ENCODE assay signal across 15 cellular contexts in the genomic region with DNA sequence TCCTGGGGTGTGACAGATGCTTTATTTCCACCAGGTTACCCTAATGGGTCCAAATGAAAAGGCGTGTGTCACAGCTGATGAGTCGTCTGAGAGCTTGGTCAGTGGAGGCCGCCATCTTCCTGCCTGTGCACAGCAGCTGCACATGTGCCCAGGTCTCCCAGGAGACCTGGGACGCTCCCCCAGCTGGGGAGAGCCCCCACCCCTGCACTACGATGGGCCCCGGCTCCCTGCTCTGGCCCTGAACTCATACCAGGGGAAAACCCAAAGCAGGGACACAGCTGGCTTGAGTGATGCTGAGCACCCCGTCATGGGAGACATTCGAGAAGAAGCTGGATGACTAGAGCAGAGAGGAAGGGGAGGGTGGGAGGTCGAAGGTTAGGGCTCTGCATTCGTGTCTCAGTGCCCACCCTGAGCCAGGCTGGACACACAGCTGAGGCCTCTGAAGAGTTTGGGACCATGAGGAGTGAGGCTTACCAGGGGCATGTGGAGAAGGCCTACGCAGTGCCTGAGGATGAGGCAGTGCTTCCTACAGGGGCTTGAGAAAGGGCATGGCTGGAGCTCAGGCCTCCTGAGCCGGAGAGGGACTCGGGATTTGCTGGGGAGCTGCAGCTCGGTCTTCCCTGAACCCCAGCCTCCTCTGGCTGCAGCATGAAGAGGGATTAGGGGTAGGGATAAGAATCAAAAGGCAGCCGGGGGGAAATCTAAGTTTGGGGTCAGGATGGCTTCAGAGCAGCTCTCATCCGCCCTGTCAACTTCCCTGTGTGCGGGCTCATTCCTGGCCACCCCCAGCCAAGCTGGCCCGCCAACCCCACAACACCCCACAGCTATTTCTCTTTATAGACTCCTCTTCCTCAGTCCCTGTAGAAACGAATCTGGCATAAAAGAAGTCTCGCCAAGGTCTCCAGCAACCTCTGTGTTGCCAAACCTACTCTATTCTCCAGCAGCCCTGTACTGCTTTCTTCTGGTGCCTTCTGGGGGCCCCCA. TPM values are rescaled to one million over a fixed set of nuclear protein-coding genes. Genes with fewer than 3 reads are reported as not detected.
A peak's percentile ranks its signal among the peaks of the same experiment; 100 is the strongest.
DNase-seq lines count a peak whose midpoint lies in the region; ATAC-seq and TF ChIP-seq lines count a peak whose summit lies in the region.
"Had no signal": no experiment of that assay in that cellular context is flagged by ENCODE, and none has a peak within 500 bp of the region (broad histone marks: within the 10 kb centered on the region; RNA-seq: fewer than 3 reads in every experiment).

No MANE protein-coding gene starts in this region.

- no peaks in the 10 kb centered on the region for H4K20me1 ChIP-seq in neural cell (ENCODE audit: insufficient read depth)

- H3K4me1 ChIP-seq in upper lobe of left lung = peaks cover 0 to 6% (median 3%) of the 10 kb centered on the region in 4 donors
- H3K4me1 ChIP-seq: pancreas had no signal

- no peak overlapping the region for H3K27ac Mint-ChIP-seq in activated naive CD8-positive, alpha-beta T cell treated with anti-CD3 and anti-CD28 coated beads, Interleukin-2, amount 50 U/mL, for 24 hours
- H3K27ac Mint-ChIP-seq in activated naive CD8-positive, alpha-beta T cell treated with anti-CD3 and anti-CD28 coated beads for 36 hours = no peak overlapping the region
- H3K27ac Mint-ChIP-seq: activated naive CD4-positive, alpha-beta T cell treated with anti-CD3 and anti-CD28 coated beads, Interleukin-2, amount 10 ng/mL, durations not matched to agents 7 days and 5 days had no signal

- H3K4me1 Mint-ChIP-seq in activated naive CD8-positive, alpha-beta T cell treated with anti-CD3 and anti-CD28 coated beads, Interleukin-2, amount 50 U/mL, for 24 hours = no peaks in the 10 kb centered on the region
- no peaks in the 10 kb centered on the region for H3K4me1 Mint-ChIP-seq in activated naive CD8-positive, alpha-beta T cell treated with anti-CD3 and anti-CD28 coated beads for 36 hours
- H3K4me1 Mint-ChIP-seq: activated naive CD4-positive, alpha-beta T cell treated with anti-CD3 and anti-CD28 coated beads, Interleukin-2, amount 10 ng/mL, durations not matched to agents 7 days and 5 days had no signal

- no peaks in the 10 kb centered on the region for H3F3A ChIP-seq in neural cell (ENCODE audit: insufficient read depth, low read length, poor library complexity, severe bottlenecking)

- no peaks in the 10 kb centered on the region for H3K9me2 ChIP-seq in neural cell (ENCODE audit: insufficient read depth, low read length)

- no peaks in the 10 kb centered on the region for H3K27me3 Mint-ChIP-seq in activated naive CD8-positive, alpha-beta T cell treated with anti-CD3 and anti-CD28 coated beads, Interleukin-2, amount 50 U/mL, for 24 hours
- H3K27me3 Mint-ChIP-seq in activated naive CD8-positive, alpha-beta T cell treated with anti-CD3 and anti-CD28 coated beads for 36 hours = no peaks in the 10 kb centered on the region

- H3K79me2 ChIP-seq in neural cell (replicated peaks; ENCODE audit: insufficient read depth, low read length) = no peaks in the 10 kb centered on the region

- TF ChIP-seq EP300 in neural cell (conservative IDR thresholded peaks at IDR 0.05; ENCODE audit: poor library complexity, severe bottlenecking) (no peak), upper lobe of left lung (IDR thresholded peaks at IDR 0.05) (no peak)

- H3K27ac ChIP-seq in caudate nucleus (ENCODE audit: low read depth, low read length) (peak overlapping the region; percentile 66), neural cell (ENCODE audit: low read length) (peak overlapping the region; percentile 92), upper lobe of left lung (no peak overlapping the region)

- peaks cover 4% of the 10 kb centered on the region for H3K9me3 Mint-ChIP-seq in activated naive CD8-positive, alpha-beta T cell treated with anti-CD3 and anti-CD28 coated beads, Interleukin-2, amount 50 U/mL, for 24 hours
- H3K9me3 Mint-ChIP-seq in activated naive CD8-positive, alpha-beta T cell treated with anti-CD3 and anti-CD28 coated beads for 36 hours = peaks cover 4% of the 10 kb centered on the region
- H3K9me3 Mint-ChIP-seq: activated naive CD4-positive, alpha-beta T cell treated with anti-CD3 and anti-CD28 coated beads, Interleukin-2, amount 10 ng/mL, durations not matched to agents 7 days and 5 days had no signal

- WGBS in upper lobe of left lung, 2 donors = 90 to 91% methylated on average over 14 to 20 of the region's 20 CpGs

- H3K27me3 ChIP-seq in neural cell (ENCODE audit: insufficient read depth, low read depth, low read length) (no peaks in the 10 kb centered on the region), upper lobe of left lung (no peaks in the 10 kb centered on the region)
- H3K27me3 ChIP-seq: pancreas, thyroid gland had no signal

- no peaks in the 10 kb centered on the region for H3K9me3 ChIP-seq in neural cell (ENCODE audit: low read length)
- peaks cover 0 to 3% (median 0%) of the 10 kb centered on the region in 4 donors for H3K9me3 ChIP-seq in upper lobe of left lung
- H3K9me3 ChIP-seq: pancreas, thyroid gland had no signal

- TF ChIP-seq RAD21 in neural cell (conservative IDR thresholded peaks at IDR 0.05) = no peak

- no peak for TF ChIP-seq CTCF in neural cell (IDR thresholded peaks at IDR 0.05; ENCODE audit: poor library complexity, severe bottlenecking)
- no peak for TF ChIP-seq CTCF in upper lobe of left lung (IDR thresholded peaks at IDR 0.05)

- peak overlapping the region; percentile 41 for H3K4me3 ChIP-seq in neural cell (ENCODE audit: low read length)
- no peak overlapping the region for H3K4me3 ChIP-seq in upper lobe of left lung
- H3K4me3 ChIP-seq: pancreas, thyroid gland had no signal

- ATAC-seq in activated naive CD8-positive, alpha-beta T cell treated with anti-CD3 and anti-CD28 coated beads, Interleukin-2, amount 50 U/mL, for 24 hours = peak; percentile 68
- peak; percentile 12 to 25 for ATAC-seq in upper lobe of left lung (ENCODE audit: low FRiP score in 2 of 2)
- ATAC-seq in GM21717 (IDR thresholded peaks at IDR 0.05; ENCODE audit: unreplicated experiment) = no peak
- ATAC-seq in GM18502 (IDR thresholded peaks at IDR 0.05; ENCODE audit: poor library complexity, unreplicated experiment) = no peak

- DNase-seq in activated naive CD8-positive, alpha-beta T cell treated with anti-CD3 and anti-CD28 coated beads, Interleukin-2, amount 50 U/mL, for 24 hours = no peak
- DNase-seq in activated naive CD8-positive, alpha-beta T cell treated with anti-CD3 and anti-CD28 coated beads for 36 hours = no peak
- peak in 4 of 61 donors; percentile 58 to 81 (median 67) for DNase-seq in caudate nucleus (lab: John Stamatoyannopoulos, UW)
- no peak for DNase-seq in upper lobe of left lung
- no peak for DNase-seq in SKM-1 (lab: John Stamatoyannopoulos, UW; ENCODE audit: unreplicated experiment)
- DNase-seq: ACHN; activated CD4-positive, alpha-beta T cell treated with anti-CD3 and anti-CD28 coated beads, Interleukin-2, amount 50 U/mL, for 4 hours; activated naive CD4-positive, alpha-beta T cell treated with anti-CD3 and anti-CD28 coated beads, Interleukin-2, amount 10 ng/mL, durations not matched to agents 7 days and 5 days; cortex of kidney; MV-4-11; thyroid gland had no signal

- no peak for TF ChIP-seq POLR2A in upper lobe of left lung (IDR thresholded peaks at IDR 0.05)

- no peak overlapping the region for H2AFZ ChIP-seq in neural cell (ENCODE audit: low read depth, low read length)

- no peak overlapping the region for H3K4me3 Mint-ChIP-seq in activated naive CD8-positive, alpha-beta T cell treated with anti-CD3 and anti-CD28 coated beads, Interleukin-2, amount 50 U/mL, for 24 hours
- H3K4me3 Mint-ChIP-seq in activated naive CD8-positive, alpha-beta T cell treated with anti-CD3 and anti-CD28 coated beads for 36 hours = no peak overlapping the region
- H3K4me3 Mint-ChIP-seq: activated naive CD4-positive, alpha-beta T cell treated with anti-CD3 and anti-CD28 coated beads, Interleukin-2, amount 10 ng/mL, durations not matched to agents 7 days and 5 days had no signal

- H3K9ac ChIP-seq in neural cell (ENCODE audit: low read length) = peak overlapping the region; percentile 57

- H3K4me2 ChIP-seq in neural cell (ENCODE audit: low read length) = no peak overlapping the region

- H3K36me3 ChIP-seq in neural cell (ENCODE audit: insufficient read depth, low read length) (no peaks in the 10 kb centered on the region), upper lobe of left lung (no peaks in the 10 kb centered on the region)
- H3K36me3 ChIP-seq: pancreas, thyroid gland had no signal

- H3K36me3 Mint-ChIP-seq in activated naive CD8-positive, alpha-beta T cell treated with anti-CD3 and anti-CD28 coated beads, Interleukin-2, amount 50 U/mL, for 24 hours (ENCODE audit: low read depth) = no peaks in the 10 kb centered on the region
- no peaks in the 10 kb centered on the region for H3K36me3 Mint-ChIP-seq in activated naive CD8-positive, alpha-beta T cell treated with anti-CD3 and anti-CD28 coated beads for 36 hours
- H3K36me3 Mint-ChIP-seq: activated naive CD4-positive, alpha-beta T cell treated with anti-CD3 and anti-CD28 coated beads, Interleukin-2, amount 10 ng/mL, durations not matched to agents 7 days and 5 days had no signal

TF ChIP-seq in neural cell, 6 proteins besides CTCF, POLR2A, EP300 and RAD21:
- no peak for TF ChIP-seq MXI1 (conservative IDR thresholded peaks at IDR 0.05; ENCODE audit: poor library complexity, severe bottlenecking)
TF ChIP-seq in neural cell: peak in this region for 0.

RNA-seq across cellular contexts. Expression of gene RNU6ATAC, which starts 42.2 kb away (rescaled TPM):
- total RNA-seq in activated naive CD8-positive, alpha-beta T cell treated with anti-CD3 and anti-CD28 coated beads for 36 hours = 10 to 100 TPM; 17.0 to 22.1 TPM
- polyA plus RNA-seq in neural cell = not detected in 2 replicates
- polyA minus RNA-seq in neural cell = not detected in 2 replicates
- total RNA-seq in upper lobe of left lung = 100 to 1,000 TPM in 1 of 6 donors, 10 to 100 TPM in 1, not detected in 4; 70.7 to 223 TPM
- total RNA-seq: thyroid gland had no signal
- polyA plus RNA-seq: pancreas had no signal

Comparison
In these comparisons a context has a peak if more than half of its experiments do, and no peak if none do; other contexts are left out.
1. ATAC-seq: peak in activated naive CD8-positive, alpha-beta T cell treated with anti-CD3 and anti-CD28 coated beads, Interleukin-2, amount 50 U/mL, for 24 hours (single experiment) and upper lobe of left lung (2 of 2); none in GM21717 (single experiment) and GM18502 (single experiment).
2. H3K27ac ChIP-seq: peak in caudate nucleus (single experiment) and neural cell (single experiment); none in upper lobe of left lung (0 of 4).